Comparison of ENCODE assay signal across 14 cellular contexts in genomic region chr12:108699955-108700563, GRCh38. TPM values are rescaled to one million over a fixed set of nuclear protein-coding genes. Genes with fewer than 3 reads are reported as not detected.
A peak's percentile ranks its signal among the peaks of the same experiment; 100 is the strongest.
DNase-seq lines count a peak whose midpoint lies in the region; ATAC-seq, FAIRE-seq and TF ChIP-seq lines count a peak whose summit lies in the region.
"Had no signal": no experiment of that assay in that cellular context is flagged by ENCODE, and none has a peak within 500 bp of the region (broad histone marks: within the 10 kb centered on the region; RNA-seq: fewer than 3 reads in every experiment).

No MANE protein-coding gene starts in this region.

- intact Hi-C loops in Calu3 (cut with micrococcal nuclease; ENCODE audit: unreplicated experiment) (no loop called here), left lung (cut with DNase I) (no loop called here)
- intact Hi-C loops in activated CD4-positive, alpha-beta T cell treated with anti-CD3 and anti-CD28 coated beads for 36 hours (cut with DNase I, micrococcal nuclease) = loop anchor here in 1 of 2 experiments (10.0 kb wide), 1 partner anchor 1375 kb away; no protein-coding TSS in a partner anchor

- H3K36me3 ChIP-seq in astrocyte (ENCODE audit: insufficient read depth, low read length) (peaks cover 33% of the 10 kb centered on the region), left lung (peaks cover 0 to 51% of the 10 kb centered on the region in 2 donors)

- TF ChIP-seq CTCF in Calu3 (IDR thresholded peaks at IDR 0.05; ENCODE audit: unreplicated experiment) (no peak), astrocyte (IDR thresholded peaks at IDR 0.05; ENCODE audit: insufficient read depth, low read depth, low read length) (no peak), fibroblast of villous mesenchyme (IDR thresholded peaks at IDR 0.05; ENCODE audit: insufficient read depth, low read depth, low read length) (no peak), left lung (IDR thresholded peaks at IDR 0.05) (no peak)

- POLR2A ChIA-PET in activated CD4-positive, alpha-beta T cell treated with anti-CD3 and anti-CD28 coated beads for 36 hours (lab: Charles Lee) = no interaction called here

- CTCF ChIA-PET in Calu3 (lab: Charles Lee) = interaction anchor here (0.6 kb wide), 1 partner anchor 150 kb away, joined by 3 read pairs; no protein-coding TSS in a partner anchor
- CTCF ChIA-PET in activated CD4-positive, alpha-beta T cell treated with anti-CD3 and anti-CD28 coated beads for 36 hours (lab: Charles Lee) = interaction anchor here (0.9 kb wide), 1 partner anchor 9 kb away, joined by 3 read pairs; no protein-coding TSS in a partner anchor

- no peak overlapping the region for H3K9ac ChIP-seq in astrocyte (ENCODE audit: low read length)

- peaks cover 2% of the 10 kb centered on the region for H3K9me3 Mint-ChIP-seq in Calu3 (ENCODE audit: low read depth, unreplicated experiment)
- H3K9me3 Mint-ChIP-seq in astrocyte (ENCODE audit: unreplicated experiment) = no peaks in the 10 kb centered on the region
- H3K9me3 Mint-ChIP-seq in activated CD4-positive, alpha-beta T cell treated with anti-CD3 and anti-CD28 coated beads for 36 hours (ENCODE audit: low read depth) = peaks cover 4% of the 10 kb centered on the region

- H4K20me1 ChIP-seq in astrocyte (ENCODE audit: insufficient read depth, low read length) = peaks cover 57% of the 10 kb centered on the region

- H3K4me3 ChIP-seq in astrocyte (ENCODE audit: insufficient read depth, low read depth, low read length) (no peak overlapping the region), fibroblast of villous mesenchyme (ENCODE audit: low read depth, low read length) (no peak overlapping the region), left lung (no peak overlapping the region)
- H3K4me3 ChIP-seq: PC-9, spleen had no signal

- no peak overlapping the region for H3K4me2 ChIP-seq in astrocyte (ENCODE audit: low read length)
- H3K4me2 ChIP-seq: PC-9 had no signal

- BruUV-seq in Calu3 (replicated peaks; lab: Mats Ljungman, UMichigan) = no TSS peak

- H3K9me3 ChIP-seq in astrocyte (ENCODE audit: insufficient read depth, low read depth, low read length) (no peaks in the 10 kb centered on the region), left lung (no peaks in the 10 kb centered on the region)
- H3K9me3 ChIP-seq: BE2C, spleen had no signal

- no peak overlapping the region for H2AFZ ChIP-seq in astrocyte (ENCODE audit: low read depth, low read length)
- H2AFZ ChIP-seq: PC-9 had no signal

- no peak for ATAC-seq in activated CD4-positive, alpha-beta T cell treated with anti-CD3 and anti-CD28 coated beads for 36 hours
- ATAC-seq in left lung = no peak

- no peak for DNase-seq in Calu3
- DNase-seq in astrocyte (ENCODE audit: low read depth) = no peak
- DNase-seq in fibroblast of villous mesenchyme (ENCODE audit: low read depth) = peak; percentile 61
- DNase-seq in pulmonary artery endothelial cell (ENCODE audit: low read depth, low spot score) = peak; percentile 85
- no peak for DNase-seq in activated CD4-positive, alpha-beta T cell treated with anti-CD3 and anti-CD28 coated beads, Interleukin-2, amount 50 U/mL, for 1 hour
- no peak for DNase-seq in NCI-H82 treated with DMSO at 0.1 percent for 48 hours (lab: John Stamatoyannopoulos, UW; ENCODE audit: unreplicated experiment)
- DNase-seq in activated CD4-positive, alpha-beta T cell treated with anti-CD3 and anti-CD28 coated beads for 36 hours = no peak
- no peak for DNase-seq in left lung
- DNase-seq: aorta, BE2C, GF-D8, NCI-H1930, PC-9, spleen had no signal

- H3K4me3 Mint-ChIP-seq in Calu3 (ENCODE audit: low read depth, unreplicated experiment) (no peak overlapping the region), astrocyte (ENCODE audit: unreplicated experiment) (no peak overlapping the region)
- no peak overlapping the region for H3K4me3 Mint-ChIP-seq in activated CD4-positive, alpha-beta T cell treated with anti-CD3 and anti-CD28 coated beads for 36 hours

- no peak for FAIRE-seq in astrocyte (lab: Jason Lieb, UNC)

- peaks cover 47% of the 10 kb centered on the region for H3K4me1 Mint-ChIP-seq in Calu3 (ENCODE audit: low read depth, unreplicated experiment)
- peaks cover 77% of the 10 kb centered on the region for H3K4me1 Mint-ChIP-seq in astrocyte (ENCODE audit: low read depth, unreplicated experiment)
- H3K4me1 Mint-ChIP-seq in activated CD4-positive, alpha-beta T cell treated with anti-CD3 and anti-CD28 coated beads for 36 hours = peaks cover 46% of the 10 kb centered on the region

- H3K27me3 Mint-ChIP-seq in Calu3 (ENCODE audit: unreplicated experiment) = no peaks in the 10 kb centered on the region
- no peaks in the 10 kb centered on the region for H3K27me3 Mint-ChIP-seq in astrocyte (ENCODE audit: low read depth, unreplicated experiment)
- no peaks in the 10 kb centered on the region for H3K27me3 Mint-ChIP-seq in activated CD4-positive, alpha-beta T cell treated with anti-CD3 and anti-CD28 coated beads for 36 hours

- H3K79me2 ChIP-seq in astrocyte (ENCODE audit: insufficient read depth, low read length) = peaks cover 96% of the 10 kb centered on the region

- no peak overlapping the region for H3K27ac ChIP-seq in astrocyte (ENCODE audit: low read depth, low read length)
- peak overlapping the region in 1 of 2 donors; percentile 14 for H3K27ac ChIP-seq in left lung
- H3K27ac ChIP-seq: PC-9 had no signal

- H3K27me3 ChIP-seq in astrocyte (ENCODE audit: insufficient read depth, low read length) (no peaks in the 10 kb centered on the region), left lung (no peaks in the 10 kb centered on the region)
- H3K27me3 ChIP-seq: BE2C, spleen had no signal

- H3K4me1 ChIP-seq in astrocyte (ENCODE audit: insufficient read depth, low read length) (peaks cover 56% of the 10 kb centered on the region), left lung (peaks cover 27 to 78% of the 10 kb centered on the region in 2 donors)

- H3K27ac Mint-ChIP-seq in Calu3 (ENCODE audit: unreplicated experiment) (peak overlapping the region; percentile 16), astrocyte (ENCODE audit: unreplicated experiment) (peak overlapping the region; percentile 35)
- H3K27ac Mint-ChIP-seq in activated CD4-positive, alpha-beta T cell treated with anti-CD3 and anti-CD28 coated beads for 36 hours = no peak overlapping the region

- H3K36me3 Mint-ChIP-seq in Calu3 (ENCODE audit: insufficient read depth, unreplicated experiment) (peaks cover 47% of the 10 kb centered on the region), astrocyte (ENCODE audit: low read depth, unreplicated experiment) (peaks cover 30% of the 10 kb centered on the region)
- peaks cover 36% of the 10 kb centered on the region for H3K36me3 Mint-ChIP-seq in activated CD4-positive, alpha-beta T cell treated with anti-CD3 and anti-CD28 coated beads for 36 hours (ENCODE audit: low read depth)

RNA-seq across cellular contexts. Expression of gene CORO1C, which starts 31.3 kb away (rescaled TPM):
- total RNA-seq in Calu3 (2022) (252 and 270 TPM in 2 replicates), astrocyte (364 and 391 TPM in 2 replicates), fibroblast of villous mesenchyme (433 and 457 TPM in 2 replicates), pulmonary artery endothelial cell (278 and 297 TPM in 2 replicates), left lung (100 to 1,000 TPM; 224 to 282 TPM)
- total RNA-seq in activated CD4-positive, alpha-beta T cell treated with anti-CD3 and anti-CD28 coated beads for 36 hours = 10 to 100 TPM; 83.5 to 90.8 TPM

Comparison
In these comparisons a context has a peak if more than half of its experiments do, and no peak if none do; other contexts are left out.
1. DNase-seq: peak in fibroblast of villous mesenchyme (single experiment) and pulmonary artery endothelial cell (single experiment); none in Calu3 (single experiment), astrocyte (single experiment), activated CD4-positive, alpha-beta T cell treated with anti-CD3 and anti-CD28 coated beads, Interleukin-2, amount 50 U/mL, for 1 hour (single experiment), NCI-H82 treated with DMSO at 0.1 percent for 48 hours (single experiment), activated CD4-positive, alpha-beta T cell treated with anti-CD3 and anti-CD28 coated beads for 36 hours (single experiment) and left lung (0 of 2).